Comparison of ENCODE assay signal across 9 cellular contexts in genomic region chr5:90802695-90803317, GRCh38.
A peak's percentile ranks its signal among the peaks of the same experiment; 100 is the strongest.
DNase-seq lines count a peak whose midpoint lies in the region; ATAC-seq and TF ChIP-seq lines count a peak whose summit lies in the region.
"Had no signal": no experiment of that assay in that cellular context is flagged by ENCODE, and none has a peak within 500 bp of the region (broad histone marks: within the 10 kb centered on the region; RNA-seq: fewer than 3 reads in every experiment).

No MANE protein-coding gene starts in this region.

- no peaks in the 10 kb centered on the region for H3K36me3 Mint-ChIP-seq in activated CD4-positive, alpha-beta T cell treated with anti-CD3 and anti-CD28 coated beads, Interleukin-2, amount 10 ng/mL, durations not matched to agents 7 days and 5 days (ENCODE audit: low read depth)

- no peak overlapping the region for H3K4me3 Mint-ChIP-seq in activated CD4-positive, alpha-beta T cell treated with anti-CD3 and anti-CD28 coated beads, Interleukin-2, amount 10 ng/mL, durations not matched to agents 7 days and 5 days
- H3K4me3 Mint-ChIP-seq: dendritic cell treated with granulocyte-macrophage colony-stimulating factor and Interleukin-4, amounts not matched to agents 40 ng/mL and 50 ng/mL, for 4 days had no signal

- H3K4me1 ChIP-seq in RWPE2 (ENCODE audit: insufficient read depth, poor library complexity, severe bottlenecking): no peaks in the 10 kb centered on the region

- POLR2A ChIA-PET in activated CD4-positive, alpha-beta T cell treated with anti-CD3 and anti-CD28 coated beads, Interleukin-2, amount 10 ng/mL, durations not matched to agents 7 days and 5 days (lab: Charles Lee): no interaction called here

- H3K27me3 ChIP-seq in RWPE2 (ENCODE audit: insufficient read depth, poor library complexity, severe bottlenecking): peaks cover 11% of the 10 kb centered on the region

- H3K36me3 ChIP-seq in RWPE2 (ENCODE audit: low read depth): no peaks in the 10 kb centered on the region

- TF ChIP-seq CTCF in RWPE2 (IDR thresholded peaks at IDR 0.05; ENCODE audit: poor library complexity, severe bottlenecking): peak; percentile 94

- peaks cover 3% of the 10 kb centered on the region for H3K27me3 Mint-ChIP-seq in activated CD4-positive, alpha-beta T cell treated with anti-CD3 and anti-CD28 coated beads, Interleukin-2, amount 10 ng/mL, durations not matched to agents 7 days and 5 days
- H3K27me3 Mint-ChIP-seq: dendritic cell treated with granulocyte-macrophage colony-stimulating factor and Interleukin-4, amounts not matched to agents 40 ng/mL and 50 ng/mL, for 4 days had no signal

- no peak overlapping the region for H3K27ac Mint-ChIP-seq in activated CD4-positive, alpha-beta T cell treated with anti-CD3 and anti-CD28 coated beads, Interleukin-2, amount 10 ng/mL, durations not matched to agents 7 days and 5 days
- H3K27ac Mint-ChIP-seq: dendritic cell treated with granulocyte-macrophage colony-stimulating factor and Interleukin-4, amounts not matched to agents 40 ng/mL and 50 ng/mL, for 4 days had no signal

- ATAC-seq in GM19468 (IDR thresholded peaks at IDR 0.05; ENCODE audit: extremely low read depth, unreplicated experiment) (peak; percentile 46), HG03521 (IDR thresholded peaks at IDR 0.05; ENCODE audit: unreplicated experiment) (peak; percentile 74), RWPE2 (ENCODE audit: low read depth) (peak; percentile 89)

- CTCF ChIA-PET in activated CD4-positive, alpha-beta T cell treated with anti-CD3 and anti-CD28 coated beads, Interleukin-2, amount 10 ng/mL, durations not matched to agents 7 days and 5 days (lab: Charles Lee): interaction anchor here (0.9 kb wide), 1 partner anchor 15 kb away, joined by 3 read pairs; no protein-coding TSS in a partner anchor

- H3K4me3 ChIP-seq in RWPE2 (ENCODE audit: severe bottlenecking): no peak overlapping the region

- H3K4me1 Mint-ChIP-seq in activated CD4-positive, alpha-beta T cell treated with anti-CD3 and anti-CD28 coated beads, Interleukin-2, amount 10 ng/mL, durations not matched to agents 7 days and 5 days: no peaks in the 10 kb centered on the region

- no peaks in the 10 kb centered on the region for H3K9me3 Mint-ChIP-seq in activated CD4-positive, alpha-beta T cell treated with anti-CD3 and anti-CD28 coated beads, Interleukin-2, amount 10 ng/mL, durations not matched to agents 7 days and 5 days

- H3K27ac ChIP-seq in RWPE2 (ENCODE audit: poor library complexity, severe bottlenecking): no peak overlapping the region

- no peaks in the 10 kb centered on the region for H3K9me3 ChIP-seq in RWPE2 (ENCODE audit: severe bottlenecking)

- DNase-seq in activated CD4-positive, alpha-beta T cell treated with anti-CD3 and anti-CD28 coated beads, Interleukin-2, amount 10 ng/mL, durations not matched to agents 7 days and 5 days: peak; percentile 18
- DNase-seq in activated CD4-positive, alpha-beta T cell treated with anti-CD3 and anti-CD28 coated beads, Interleukin-2, amount 50 U/mL, for 4 hours: no peak
- DNase-seq in RWPE2 (ENCODE audit: low spot score) (no peak), fibroblast of peridontal ligament (ENCODE audit: extremely low read depth) (peak; percentile 25), retina (peak; percentile 23), globus pallidus (ENCODE audit: low spot score) (no peak)

Comparison
In these comparisons a context has a peak if more than half of its experiments do, and no peak if none do; other contexts are left out.
1. DNase-seq: peak in activated CD4-positive, alpha-beta T cell treated with anti-CD3 and anti-CD28 coated beads, Interleukin-2, amount 10 ng/mL, durations not matched to agents 7 days and 5 days (single experiment), fibroblast of peridontal ligament (single experiment) and retina (single experiment); none in activated CD4-positive, alpha-beta T cell treated with anti-CD3 and anti-CD28 coated beads, Interleukin-2, amount 50 U/mL, for 4 hours (0 of 2), RWPE2 (single experiment) and globus pallidus (single experiment).
2. Peak in every context shown above with its lines, with median percentiles within 50 percentile points of each other: ATAC-seq.